8 cellular contexts compared by ENCODE assay signal in genomic region chr14:81533212-81533535, GRCh38. TPM values are rescaled to one million over a fixed set of nuclear protein-coding genes. Genes with fewer than 3 reads are reported as not detected.
DNase-seq lines count a peak whose midpoint lies in the region; ATAC-seq, FAIRE-seq and TF ChIP-seq lines count a peak whose summit lies in the region.

No MANE protein-coding gene starts in this region.

- H3K4me3 ChIP-seq in BJ (ENCODE audit: low read depth, low read length) (peak overlapping the region; percentile 80), MM.1S (ENCODE audit: low read length) (peak overlapping the region; percentile 92), ectodermal cell (ENCODE audit: insufficient read depth, low read depth, low read length) (peak overlapping the region; percentile 87)

- TF ChIP-seq POLR2A in GM12891 (IDR thresholded peaks at IDR 0.05; ENCODE audit: low read depth, low read length), result no peak

- no peak for ATAC-seq in natural killer cell treated with Interleukin-12 subunit alpha and Interleukin-12 subunit beta and Interleukin-15 and Interleukin-18, amount 100 ng/mL, for 72 hours

- DNase-seq in BJ (ENCODE audit: low read depth), result no peak
- DNase-seq in MM.1S, result no peak
- DNase-seq in natural killer cell treated with Interleukin-12 subunit alpha and Interleukin-12 subunit beta and Interleukin-15 and Interleukin-18, amount 100 ng/mL, for 72 hours (ENCODE audit: low spot score), result no peak
- no peak for DNase-seq in midbrain (lab: John Stamatoyannopoulos, UW)
- DNase-seq in stimulated activated CD4-positive, alpha-beta T cell treated with anti-CD3 and anti-CD28 coated beads, Interleukin-4, amount 100 ng/mL, for 24 hours, result no peak
- DNase-seq in posterior cingulate gyrus, result no peak
- no peak for DNase-seq in GM12891 (ENCODE audit: insufficient read length, low spot score)

- peaks cover 2% of the 10 kb centered on the region for H3K9me3 Mint-ChIP-seq in natural killer cell treated with Interleukin-12 subunit alpha and Interleukin-12 subunit beta and Interleukin-15 and Interleukin-18, amount 100 ng/mL, for 72 hours

- H4K20me1 ChIP-seq in MM.1S (ENCODE audit: insufficient read depth, low read length), result no peaks in the 10 kb centered on the region

- H3K4me1 Mint-ChIP-seq in natural killer cell treated with Interleukin-12 subunit alpha and Interleukin-12 subunit beta and Interleukin-15 and Interleukin-18, amount 100 ng/mL, for 72 hours (ENCODE audit: low read depth in 2 of 2), result peaks cover 27 to 45% of the 10 kb centered on the region in 2 donors

- 1 to 3% methylated on average over 10 of the region's 10 CpGs for WGBS in ectodermal cell, 2 experiments

- no peak for TF ChIP-seq CTCF in BJ (IDR thresholded peaks at IDR 0.05; ENCODE audit: insufficient read depth, low read depth, low read length)
- no peak for TF ChIP-seq CTCF in MM.1S (IDR thresholded peaks at IDR 0.05; ENCODE audit: low read length)

- H3K9me3 ChIP-seq in MM.1S (replicated peaks; ENCODE audit: insufficient read depth, low read length) (no peaks in the 10 kb centered on the region), ectodermal cell (ENCODE audit: control insufficient read depth, low read length) (no peaks in the 10 kb centered on the region)

- H3K27me3 Mint-ChIP-seq in natural killer cell treated with Interleukin-12 subunit alpha and Interleukin-12 subunit beta and Interleukin-15 and Interleukin-18, amount 100 ng/mL, for 72 hours, result peaks cover 9 to 14% of the 10 kb centered on the region in 2 donors

- H3K9me2 ChIP-seq in MM.1S (replicated peaks; ENCODE audit: insufficient read depth, low read length), result no peaks in the 10 kb centered on the region

- peaks cover 55% of the 10 kb centered on the region for H3K79me2 ChIP-seq in MM.1S (ENCODE audit: low read length)

- H3K36me3 ChIP-seq in BJ (ENCODE audit: control insufficient read depth, insufficient read depth, low read length), result no peaks in the 10 kb centered on the region
- H3K36me3 ChIP-seq in MM.1S (replicated peaks; ENCODE audit: insufficient read depth, low read length), result no peaks in the 10 kb centered on the region
- H3K36me3 ChIP-seq in ectodermal cell (ENCODE audit: control insufficient read depth, insufficient read depth, low read length), result no peaks in the 10 kb centered on the region

- H3K4me1 ChIP-seq in MM.1S (ENCODE audit: low read length), result peaks cover 8% of the 10 kb centered on the region; the same call in 1 of the 2 replicates
- no peaks in the 10 kb centered on the region for H3K4me1 ChIP-seq in ectodermal cell (ENCODE audit: control insufficient read depth, insufficient read depth, low read length)

- H3K4me2 ChIP-seq in MM.1S (ENCODE audit: low read depth, low read length), result peak overlapping the region; percentile 69; the same call in 1 of the 2 replicates

- CTCF ChIA-PET in BJ (lab: Yijun Ruan, JAX), result interaction anchor here (0.7 kb wide), 1 partner anchor 20 kb away, joined by 3 read pairs; no protein-coding TSS in a partner anchor

- FAIRE-seq in GM12891 (lab: Jason Lieb, UNC), result no peak

- no peak overlapping the region for H2AFZ ChIP-seq in MM.1S (ENCODE audit: low read length)

- intact Hi-C loops in posterior cingulate gyrus (cut with DNase I), result loop anchor here (5.0 kb wide), 1 partner anchor 311 kb away; the partner anchor contains the start of gene GTF2A1

- peak overlapping the region; percentile 94 for H3K4me3 Mint-ChIP-seq in natural killer cell treated with Interleukin-12 subunit alpha and Interleukin-12 subunit beta and Interleukin-15 and Interleukin-18, amount 100 ng/mL, for 72 hours

- H3K27ac Mint-ChIP-seq in natural killer cell treated with Interleukin-12 subunit alpha and Interleukin-12 subunit beta and Interleukin-15 and Interleukin-18, amount 100 ng/mL, for 72 hours, result peak overlapping the region; percentile 85 to 86

- peak overlapping the region; percentile 92 for H3K9ac ChIP-seq in MM.1S (ENCODE audit: low read length)

- peaks cover 4% of the 10 kb centered on the region for H3K36me3 Mint-ChIP-seq in natural killer cell treated with Interleukin-12 subunit alpha and Interleukin-12 subunit beta and Interleukin-15 and Interleukin-18, amount 100 ng/mL, for 72 hours

- H3K27ac ChIP-seq in MM.1S (ENCODE audit: low read length) (peak overlapping the region; percentile 97), ectodermal cell (ENCODE audit: insufficient read depth, low read depth, low read length, poor library complexity, severe bottlenecking) (no peak overlapping the region)

- H3K27me3 ChIP-seq in BJ (ENCODE audit: control insufficient read depth, insufficient read depth, low read length) (no peaks in the 10 kb centered on the region), MM.1S (replicated peaks; ENCODE audit: insufficient read depth, low read length) (no peaks in the 10 kb centered on the region), ectodermal cell (ENCODE audit: control insufficient read depth, insufficient read depth, low read length, poor library complexity, severe bottlenecking) (no peaks in the 10 kb centered on the region)

- H3F3A ChIP-seq in MM.1S (ENCODE audit: insufficient read depth, low read length), result peaks cover 40% of the 10 kb centered on the region

- POLR2A ChIA-PET in BJ (lab: Charles Lee), result interaction anchor here (0.6 kb wide), 1 partner anchor 16 kb away, joined by 3 read pairs; no protein-coding TSS in a partner anchor

TF ChIP-seq in GM12891, 5 proteins besides CTCF, POLR2A, EP300 and RAD21:
- TF ChIP-seq SPI1 (IDR thresholded peaks at IDR 0.05; ENCODE audit: low read depth, low read length) (no peak), POU2F2 (IDR thresholded peaks at IDR 0.05; ENCODE audit: low read depth, low read length) (no peak), POLR2AphosphoS5 (IDR thresholded peaks at IDR 0.05; ENCODE audit: low read depth, low read length) (no peak), TAF1 (IDR thresholded peaks at IDR 0.05; ENCODE audit: low read depth, low read length) (no peak), PAX5 (IDR thresholded peaks at IDR 0.05; ENCODE audit: insufficient read depth, low read length, severe bottlenecking) (no peak)

RNA-seq across cellular contexts. Expression of gene SEL1L, which starts 0.5 kb away (rescaled TPM):
- polyA plus RNA-seq in BJ (2011; rRNA removed), result 21.7 and 35.5 TPM in 2 replicates
- polyA minus RNA-seq in BJ (2011; rRNA and poly(A)+ RNA removed), result 21.8 and 26.0 TPM in 2 replicates
- 22.5 TPM for polyA plus RNA-seq in ectodermal cell (2013, experiment 1 of 4)
- 28.3 TPM for polyA plus RNA-seq in ectodermal cell (2013, experiment 2 of 4)
- 19.1 TPM for polyA plus RNA-seq in ectodermal cell (2013, experiment 3 of 4)
- 19.9 TPM for polyA plus RNA-seq in ectodermal cell (2013, experiment 4 of 4)
- 100 to 1,000 TPM in 1 of 2 donors, 10 to 100 TPM in 1; 54.9 to 113 TPM for total RNA-seq in natural killer cell treated with Interleukin-12 subunit alpha and Interleukin-12 subunit beta and Interleukin-15 and Interleukin-18, amount 100 ng/mL, for 72 hours
- polyA plus RNA-seq in GM12891 (2012; ENCODE audit: low read depth, missing spikeins), result 13.9 TPM
